Comparison of ENCODE assay signal across 1 cellular context in the genomic region with DNA sequence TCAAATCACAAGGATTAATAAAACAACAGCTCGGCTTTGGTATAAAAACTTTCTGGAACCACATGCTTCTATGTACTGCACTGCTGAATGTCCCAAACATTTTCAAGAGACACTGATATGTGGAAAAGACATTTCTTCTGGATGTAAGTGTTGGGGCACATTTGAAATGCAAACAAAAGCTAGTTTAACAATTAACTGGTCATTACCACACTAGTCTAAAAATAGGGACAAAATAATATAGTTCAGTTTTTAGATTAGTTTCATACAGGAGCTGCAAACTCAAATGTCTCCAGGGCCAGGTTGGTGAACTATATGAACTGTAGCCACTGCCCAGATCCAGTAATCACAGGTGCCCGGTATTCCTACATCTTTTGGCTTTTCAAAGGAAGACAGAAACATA.
TF ChIP-seq lines count a peak whose summit lies in the region.

No MANE protein-coding gene starts in this region.

TF ChIP-seq in HepG2, 621 proteins besides CTCF, POLR2A, EP300 and RAD21 (continued from another document):
- TF ChIP-seq TBP (CRISPR knock-in tag; IDR thresholded peaks at IDR 0.05) (no peak), U2AF1 (optimal IDR thresholded peaks at IDR 0.05; ENCODE audit: low read depth, low read length) (no peak)
TF ChIP-seq in HepG2: peak in this region for 0.
